In the genomic region with DNA sequence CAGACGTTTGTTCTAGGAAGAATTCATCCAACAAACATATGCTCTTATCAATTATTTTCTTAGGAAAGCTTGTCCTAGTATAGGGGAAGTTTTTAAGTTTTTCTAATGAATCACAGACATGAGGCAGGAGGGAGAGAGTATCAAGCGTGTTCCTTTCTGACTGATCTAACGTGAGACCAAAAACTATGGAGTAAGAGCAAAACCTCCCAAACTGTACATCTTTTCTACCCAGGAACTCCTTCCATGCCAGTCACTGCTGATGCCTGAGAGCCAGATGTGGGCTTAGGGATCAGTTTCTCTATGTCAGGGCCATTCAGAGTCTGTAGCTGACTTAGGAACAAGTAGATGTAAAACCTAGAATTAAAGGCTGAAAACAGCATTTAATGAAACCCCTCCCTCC, we compare ENCODE assay signal across 1 cellular context.
TF ChIP-seq lines count a peak whose summit lies in the region.

No MANE protein-coding gene starts in this region.

TF ChIP-seq in IMR-90, 13 proteins besides CTCF, POLR2A, EP300 and RAD21 (continued from another document):
- TF ChIP-seq, protein P1, sequence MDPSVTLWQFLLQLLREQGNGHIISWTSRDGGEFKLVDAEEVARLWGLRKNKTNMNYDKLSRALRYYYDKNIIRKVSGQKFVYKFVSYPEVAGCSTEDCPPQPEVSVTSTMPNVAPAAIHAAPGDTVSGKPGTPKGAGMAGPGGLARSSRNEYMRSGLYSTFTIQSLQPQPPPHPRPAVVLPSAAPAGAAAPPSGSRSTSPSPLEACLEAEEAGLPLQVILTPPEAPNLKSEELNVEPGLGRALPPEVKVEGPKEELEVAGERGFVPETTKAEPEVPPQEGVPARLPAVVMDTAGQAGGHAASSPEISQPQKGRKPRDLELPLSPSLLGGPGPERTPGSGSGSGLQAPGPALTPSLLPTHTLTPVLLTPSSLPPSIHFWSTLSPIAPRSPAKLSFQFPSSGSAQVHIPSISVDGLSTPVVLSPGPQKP (IDR thresholded peaks at IDR 0.05; ENCODE audit: borderline replicate concordance, low read depth, low read length), result no peak
